ENCODE assay signal across 1 cellular context in the genomic region with DNA sequence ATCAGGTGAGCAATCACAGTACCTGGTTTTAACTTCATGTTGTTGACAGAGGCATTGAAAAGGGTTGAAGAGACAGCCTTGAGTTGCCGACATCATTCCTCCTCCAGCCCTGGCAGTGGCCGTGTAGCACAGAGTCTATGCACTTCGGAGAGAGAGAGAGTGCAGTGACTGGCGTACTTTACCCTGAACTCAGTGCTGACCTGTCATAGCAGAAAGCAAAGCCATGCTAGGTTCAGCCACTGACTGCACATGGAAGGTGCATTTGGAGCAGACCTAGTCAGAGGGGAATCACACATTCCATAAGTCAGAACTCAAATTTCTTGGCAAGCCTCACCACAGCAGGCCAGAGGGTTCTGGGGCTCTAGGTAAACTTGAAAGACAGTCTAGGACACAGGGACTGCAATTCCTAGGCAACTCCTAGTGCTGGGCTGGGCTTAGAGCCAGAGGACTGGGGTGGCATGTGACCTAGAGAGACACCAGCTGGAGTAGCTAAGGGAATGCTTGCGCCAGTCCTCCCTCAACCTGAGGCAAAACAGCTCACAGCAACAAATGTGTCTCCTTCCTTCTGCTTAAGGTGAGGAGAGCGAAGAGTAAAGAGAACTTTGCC.
TF ChIP-seq lines count a peak whose summit lies in the region.

No MANE protein-coding gene starts in this region.

TF ChIP-seq in HCT116, 20 proteins besides CTCF, POLR2A, EP300 and RAD21 (continued from another document):
- TF ChIP-seq, protein P1, sequence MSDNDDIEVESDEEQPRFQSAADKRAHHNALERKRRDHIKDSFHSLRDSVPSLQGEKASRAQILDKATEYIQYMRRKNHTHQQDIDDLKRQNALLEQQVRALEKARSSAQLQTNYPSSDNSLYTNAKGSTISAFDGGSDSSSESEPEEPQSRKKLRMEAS (IDR thresholded peaks at IDR 0.05) = no peak
- TF ChIP-seq POLR2AphosphoS5 (IDR thresholded peaks at IDR 0.05; ENCODE audit: low read depth, low read length) (no peak), EZH2phosphoT487 (IDR thresholded peaks at IDR 0.05; ENCODE audit: borderline replicate concordance) (no peak), ZFX (IDR thresholded peaks at IDR 0.05) (no peak), SRF (IDR thresholded peaks at IDR 0.05; ENCODE audit: low read depth) (no peak)
